ENCODE assay signal across 8 cellular contexts in the genomic region with DNA sequence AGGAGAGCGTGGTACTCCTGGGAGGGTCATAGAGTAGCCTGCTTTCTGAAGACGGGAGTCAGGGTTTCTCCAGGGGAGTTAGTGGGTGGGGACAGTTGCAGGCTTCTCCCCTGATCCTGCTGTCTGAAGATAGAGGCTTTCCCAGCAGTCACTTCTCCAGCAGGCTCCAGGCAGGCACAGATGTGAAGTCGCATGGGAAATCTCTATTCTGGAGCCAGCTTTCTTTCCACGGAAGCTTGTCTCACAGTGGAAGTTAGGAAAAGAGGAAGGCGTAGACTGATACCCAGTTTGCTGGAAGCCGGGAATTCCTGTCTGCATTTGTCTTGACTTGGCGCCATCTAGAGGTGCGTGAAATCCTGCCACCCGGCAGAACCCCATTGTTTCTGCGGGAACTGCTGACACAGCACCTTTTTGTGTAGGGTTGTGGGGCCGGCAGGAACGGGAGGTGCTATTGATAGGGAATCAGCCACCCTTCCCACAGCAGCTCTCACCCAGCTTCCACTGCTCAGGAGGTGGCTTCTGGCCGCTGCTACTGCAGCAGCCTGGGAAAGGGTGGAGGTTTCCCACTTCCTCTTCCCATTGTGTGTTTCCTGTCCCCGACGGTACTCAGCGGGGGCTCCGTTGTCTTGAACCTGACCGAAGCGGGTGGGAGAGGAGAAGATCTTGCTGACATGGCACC. TPM values are rescaled to one million over a fixed set of nuclear protein-coding genes. Genes with fewer than 3 reads are reported as not detected.
DNase-seq lines count a peak whose midpoint lies in the region; ATAC-seq lines count a peak whose summit lies in the region.

No MANE protein-coding gene starts in this region.

- H3K4me1 ChIP-seq in BLaER1 treated with 17β-estradiol and CSF1 and Interleukin-3, amounts not matched to agents 10 nM and 100 nM = peaks cover 15 to 28% (median 18%) of the 10 kb centered on the region in 10 experiments
- H3K4me1 ChIP-seq in NT2/D1 (ENCODE audit: insufficient read depth, insufficient read length) = no peaks in the 10 kb centered on the region
- peaks cover 5 to 13% of the 10 kb centered on the region in 2 donors for H3K4me1 ChIP-seq in muscle layer of duodenum (ENCODE audit: control insufficient read depth in 1 of 2, insufficient read depth in 2 of 2, low read length in 2 of 2)

- ATAC-seq in esophagus mucosa (peak; percentile 63), GM21360 (IDR thresholded peaks at IDR 0.05; ENCODE audit: unreplicated experiment) (no peak)

- peak overlapping the region in 8 of 11 experiments; percentile 19 to 54 (median 38); a peak in 12 of 22 replicates for H3K27ac ChIP-seq in BLaER1 treated with 17β-estradiol and CSF1 and Interleukin-3, amounts not matched to agents 10 nM and 100 nM
- H3K27ac ChIP-seq in muscle layer of duodenum (ENCODE audit: low read length) = peak overlapping the region; percentile 1

- no peaks in the 10 kb centered on the region for H3K27me3 ChIP-seq in BLaER1 treated with 17β-estradiol and CSF1 and Interleukin-3, amounts not matched to agents 10 nM and 100 nM
- H3K27me3 ChIP-seq in NT2/D1 (ENCODE audit: insufficient read depth, insufficient read length) = no peaks in the 10 kb centered on the region
- H3K27me3 ChIP-seq in muscle layer of duodenum (ENCODE audit: low read depth, low read length) = no peaks in the 10 kb centered on the region

- peaks cover 69 to 97% (median 81%) of the 10 kb centered on the region in 11 experiments for H3K36me3 ChIP-seq in BLaER1 treated with 17β-estradiol and CSF1 and Interleukin-3, amounts not matched to agents 10 nM and 100 nM
- H3K36me3 ChIP-seq in NT2/D1 (ENCODE audit: insufficient read depth, insufficient read length, low read length) = peaks cover 63% of the 10 kb centered on the region
- peaks cover 8 to 12% of the 10 kb centered on the region in 2 donors for H3K36me3 ChIP-seq in muscle layer of duodenum (ENCODE audit: control insufficient read depth in 1 of 2, insufficient read depth in 2 of 2, low read length in 2 of 2)

- H3K9ac ChIP-seq in BLaER1 treated with 17β-estradiol and CSF1 and Interleukin-3, amounts not matched to agents 10 nM and 100 nM = peak overlapping the region; percentile 14 to 61 (median 53); a peak in 18 of 22 replicates
- peak overlapping the region; percentile 18 for H3K9ac ChIP-seq in NT2/D1 (ENCODE audit: insufficient read length, low read depth)

- H3K4me3 ChIP-seq in BLaER1 treated with 17β-estradiol and CSF1 and Interleukin-3, amounts not matched to agents 10 nM and 100 nM = peak overlapping the region in 2 of 10 experiments; percentile 30 to 42; a peak in 3 of 20 replicates
- H3K4me3 ChIP-seq in NT2/D1 (ENCODE audit: insufficient read length, low read depth) (no peak overlapping the region), muscle layer of duodenum (ENCODE audit: low read depth in 1 of 2, low read length in 2 of 2) (no peak overlapping the region)

- H3K4me2 ChIP-seq in BLaER1 treated with 17β-estradiol and CSF1 and Interleukin-3, amounts not matched to agents 10 nM and 100 nM = peak overlapping the region; percentile 56 to 94 (median 75)

- no peaks in the 10 kb centered on the region for H3K9me3 ChIP-seq in BLaER1 treated with 17β-estradiol and CSF1 and Interleukin-3, amounts not matched to agents 10 nM and 100 nM (replicated peaks in 1 of 11)
- no peaks in the 10 kb centered on the region for H3K9me3 ChIP-seq in NT2/D1 (ENCODE audit: insufficient read depth, low read length)
- no peaks in the 10 kb centered on the region for H3K9me3 ChIP-seq in muscle layer of duodenum (ENCODE audit: control insufficient read depth in 1 of 2, low read length in 2 of 2)

- DNase-seq in HPDE6-E6E7 (ENCODE audit: extremely low spot score) (peak; percentile 58), NT2/D1 (ENCODE audit: low read depth, low spot score) (peak; percentile 57), activated T-cell treated with anti-CD3 and anti-CD28 coated beads for 4 hours (peak; percentile 53)
- DNase-seq in stimulated activated CD8-positive, alpha-beta memory T cell treated with anti-CD3 and anti-CD28 coated beads, Interleukin-7, amount 100 ng/mL, for 48 hours (ENCODE audit: extremely low read depth in 1 of 2, low read depth in 1 of 2) = peak; percentile 27 to 49

- H4K20me1 ChIP-seq in BLaER1 treated with 17β-estradiol and CSF1 and Interleukin-3, amounts not matched to agents 10 nM and 100 nM = peaks cover 7 to 83% (median 45%) of the 10 kb centered on the region in 11 experiments; a peak in 20 of 22 replicates

RNA-seq across cellular contexts. Expression of gene NPAS1, which starts 28.5 kb away (rescaled TPM):
- total RNA-seq in esophagus mucosa = 0.52 TPM

RNA-seq across cellular contexts. Expression of gene TMEM160, which starts 57.3 kb away (rescaled TPM):
- total RNA-seq in esophagus mucosa = 34.5 TPM
